Comparison of ENCODE assay signal across 30 cellular contexts in the genomic region with DNA sequence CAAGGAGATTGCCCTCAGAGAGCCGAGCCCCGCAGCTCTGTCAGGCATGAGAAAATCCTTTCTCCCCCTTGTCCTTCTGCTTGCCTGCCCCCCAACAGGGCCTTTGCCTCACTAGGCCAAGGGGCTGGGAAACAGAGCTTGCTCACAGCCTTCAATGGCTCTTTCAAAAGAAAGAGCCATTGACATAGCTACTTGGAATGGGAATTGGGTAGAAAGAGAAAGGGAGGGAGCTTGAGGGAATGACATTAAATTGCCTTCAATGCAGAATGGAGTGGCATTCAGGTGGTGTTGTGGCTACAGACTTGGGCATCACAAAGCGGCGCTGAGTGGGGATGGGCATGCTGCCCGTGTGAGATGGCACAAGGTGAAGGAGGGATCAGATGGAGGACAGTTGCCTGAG. TPM values are rescaled to one million over a fixed set of nuclear protein-coding genes. Genes with fewer than 3 reads are reported as not detected.
DNase-seq lines count a peak whose midpoint lies in the region; FAIRE-seq and TF ChIP-seq lines count a peak whose summit lies in the region.
"Had no signal": no experiment of that assay in that cellular context is flagged by ENCODE, and none has a peak within 500 bp of the region (broad histone marks: within the 10 kb centered on the region; RNA-seq: fewer than 3 reads in every experiment).

No MANE protein-coding gene starts in this region.

- H3K36me3 ChIP-seq in small intestine (ENCODE audit: control insufficient read depth in 2 of 2, insufficient read depth in 2 of 2, low read length in 2 of 2) (no peaks in the 10 kb centered on the region), suprapubic skin (no peaks in the 10 kb centered on the region)
- H3K36me3 ChIP-seq: gastrocnemius medialis, neutrophil, uterus had no signal

- H3K27me3 ChIP-seq in small intestine (ENCODE audit: control insufficient read depth in 2 of 2, insufficient read depth in 2 of 2, low read length in 2 of 2), result no peaks in the 10 kb centered on the region
- no peaks in the 10 kb centered on the region for H3K27me3 ChIP-seq in suprapubic skin
- H3K27me3 ChIP-seq: gastrocnemius medialis, neutrophil, uterus had no signal

- intact Hi-C loops in posterior cingulate gyrus (cut with DNase I), result loop anchor here (5.0 kb wide), 1 partner anchor 105 kb away; a partner anchor contains a TSS

- FAIRE-seq in small intestine (lab: Jason Lieb, UNC), result no peak
- FAIRE-seq: endometrium, GM12878, kidney had no signal

- TF ChIP-seq EP300 in suprapubic skin (IDR thresholded peaks at IDR 0.05), result no peak

- no peaks in the 10 kb centered on the region for H3K4me1 ChIP-seq in small intestine (ENCODE audit: control insufficient read depth in 2 of 2, insufficient read depth in 1 of 2, low read depth in 1 of 2, low read length in 1 of 2)
- no peaks in the 10 kb centered on the region for H3K4me1 ChIP-seq in suprapubic skin
- H3K4me1 ChIP-seq: gastrocnemius medialis, uterus had no signal

- TF ChIP-seq POLR2A in suprapubic skin (IDR thresholded peaks at IDR 0.05), result no peak

- no peak overlapping the region for H3K27ac ChIP-seq in small intestine (ENCODE audit: low read depth in 1 of 2, low read length in 1 of 2)
- no peak overlapping the region for H3K27ac ChIP-seq in suprapubic skin
- H3K27ac ChIP-seq: gastrocnemius medialis, neutrophil, thoracic aorta, uterus had no signal

- in situ Hi-C loops in G401 (cut with HindIII; ENCODE audit: low sequenced_read_pairs), result no loop called here

- no peak overlapping the region for H3K4me3 ChIP-seq in small intestine (ENCODE audit: low read depth in 1 of 2, low read length in 2 of 2)
- no peak overlapping the region for H3K4me3 ChIP-seq in suprapubic skin
- H3K4me3 ChIP-seq: gastrocnemius medialis, GM12878, lung, smooth muscle cell, thoracic aorta, uterus had no signal

- TF ChIP-seq CTCF in suprapubic skin (IDR thresholded peaks at IDR 0.05), result no peak

- peak; percentile 78 for DNase-seq in G401 (ENCODE audit: low spot score)
- peak in 53 of 58 donors; percentile 16 to 90 (median 67) for DNase-seq in anterior cingulate cortex (lab: John Stamatoyannopoulos, UW)
- peak; percentile 54 to 84 for DNase-seq in hippocampal formation (lab: John Stamatoyannopoulos, UW)
- peak; percentile 28 to 91 (median 44) for DNase-seq in posterior cingulate gyrus
- DNase-seq in HUDEP-2 (lab: John Stamatoyannopoulos, UW; ENCODE audit: unreplicated experiment in 76 of 76), result no peak
- DNase-seq in small intestine, result no peak
- DNase-seq in suprapubic skin (ENCODE audit: low spot score in 2 of 2), result no peak
- DNase-seq: activated CD4-positive, alpha-beta T cell treated with anti-CD3 and anti-CD28 coated beads, Interleukin-2, amount 50 U/mL, for 48 hours; activated CD8-positive, alpha-beta memory T cell treated with anti-CD3 and anti-CD28 coated beads, Interleukin-2, amount 50 U/mL, for 4 hours; activated naive CD4-positive, alpha-beta T cell treated with anti-CD3 and anti-CD28 coated beads, Interleukin-2, amount 10 ng/mL, durations not matched to agents 7 days and 5 days; aorta; CD4-positive, CD25-positive, alpha-beta regulatory T cell; dermis blood vessel endothelial cell; gastrocnemius medialis; HCEC 1CT; KG1; kidney; MM.1S; NCI-H1417 treated with DMSO at 0.1 percent for 48 hours; NCI-H2081; NCI-H226; NCI-H748 treated with DMSO at 0.1 percent for 48 hours; stimulated activated CD4-positive, alpha-beta T cell treated with anti-CD3 and anti-CD28 coated beads, Interleukin-2, amount 100 ng/mL, for 24 hours; uterus had no signal

- H3K9me3 ChIP-seq in small intestine (ENCODE audit: control insufficient read depth, low read depth), result no peaks in the 10 kb centered on the region
- no peaks in the 10 kb centered on the region for H3K9me3 ChIP-seq in suprapubic skin
- H3K9me3 ChIP-seq: gastrocnemius medialis, neutrophil, thoracic aorta, uterus had no signal

- WGBS in small intestine, 3 donors, result 90 to 94% (median 93%) methylated on average over 5 of the region's 5 CpGs
- 89% methylated on average over 5 of the region's 5 CpGs for WGBS in suprapubic skin

RNA-seq across cellular contexts. Expression of a gene that starts 13.2 kb away (rescaled TPM):
- total RNA-seq in G401 (2014; rRNA removed; shearing (Covaris generic)), result 4.9 and 5.8 TPM in 2 replicates
- 10 to 100 TPM in 1 of 3 donors, under 1 TPM in 1, not detected in 1; 0.54 to 12.9 TPM for polyA plus RNA-seq in small intestine
- total RNA-seq in suprapubic skin, result 1 to 10 TPM; 2.2 to 3.3 (median 2.7) TPM

RNA-seq across cellular contexts. Expression of a gene that starts 15.5 kb away (rescaled TPM):
- 9.4 and 14.3 TPM in 2 replicates for total RNA-seq in G401 (2014; rRNA removed; shearing (Covaris generic))
- 10 to 100 TPM; 15.3 to 25.7 (median 18.4) TPM for polyA plus RNA-seq in small intestine
- total RNA-seq in suprapubic skin, result 10 to 100 TPM; 27.5 to 82.6 (median 43.2) TPM

RNA-seq across cellular contexts. Expression of a gene that starts 38.6 kb away (rescaled TPM):
- total RNA-seq in G401 (2014; rRNA removed; shearing (Covaris generic)), result 22.6 and 43.9 TPM in 2 replicates
- 10 to 100 TPM in 1 of 3 donors, 1 to 10 TPM in 2; 9.7 to 13.4 (median 9.9) TPM for polyA plus RNA-seq in small intestine
- 10 to 100 TPM; 18.1 to 30.8 (median 23.8) TPM for total RNA-seq in suprapubic skin

Comparison
In these comparisons a context has a peak if more than half of its experiments do, and no peak if none do; other contexts are left out.
1. DNase-seq: peak in G401 (single experiment), anterior cingulate cortex (53 of 58), hippocampal formation (2 of 2) and posterior cingulate gyrus (10 of 10); none in HUDEP-2 (0 of 76), small intestine (single experiment) and suprapubic skin (0 of 2).